31 cellular contexts compared by ENCODE assay signal in the genomic region with DNA sequence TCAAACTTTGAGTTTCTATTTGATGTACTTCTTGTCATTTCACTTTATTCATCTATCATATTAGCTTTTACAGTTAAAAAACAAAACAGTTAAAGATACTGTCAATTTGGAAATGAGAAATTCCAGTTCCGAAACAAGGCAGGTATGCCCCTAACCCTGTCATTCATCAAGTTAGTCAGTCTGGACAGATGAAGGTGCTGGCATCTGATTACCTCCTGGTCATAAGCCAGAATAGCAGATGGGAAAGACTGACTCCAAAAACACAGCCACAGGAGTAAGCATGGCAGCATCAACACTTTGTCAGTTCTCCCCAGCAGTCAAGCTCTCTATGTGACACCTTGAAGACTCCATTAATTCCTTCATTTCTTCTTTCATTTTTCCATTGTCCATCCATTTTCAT. TPM values are rescaled to one million over a fixed set of nuclear protein-coding genes. Genes with fewer than 3 reads are reported as not detected.
DNase-seq lines count a peak whose midpoint lies in the region; TF ChIP-seq lines count a peak whose summit lies in the region.
"Had no signal": no experiment of that assay in that cellular context is flagged by ENCODE, and none has a peak within 500 bp of the region (broad histone marks: within the 10 kb centered on the region; RNA-seq: fewer than 3 reads in every experiment).

No MANE protein-coding gene starts in this region.

- H3K9me3 Mint-ChIP-seq in immature natural killer cell = no peaks in the 10 kb centered on the region
- H3K9me3 Mint-ChIP-seq: activated naive CD4-positive, alpha-beta T cell treated with anti-CD3 and anti-CD28 coated beads, Interleukin-2, amount 50 U/mL, for 24 hours; endodermal cell had no signal

- H3K27ac Mint-ChIP-seq in immature natural killer cell = peak overlapping the region in 1 of 6 donors; percentile 69
- H3K27ac Mint-ChIP-seq: activated CD4-positive, alpha-beta T cell treated with anti-CD3 and anti-CD28 coated beads for 36 hours; activated naive CD4-positive, alpha-beta T cell treated with anti-CD3 and anti-CD28 coated beads, Interleukin-2, amount 50 U/mL, for 24 hours; endodermal cell had no signal

- peaks cover 0 to 8% (median 7%) of the 10 kb centered on the region in 3 donors for H3K36me3 Mint-ChIP-seq in immature natural killer cell

- no peak for TF ChIP-seq CTCF in neutrophil (IDR thresholded peaks at IDR 0.05)

- H3K27ac ChIP-seq in neutrophil = peak overlapping the region; percentile 20
- H3K27ac ChIP-seq: BLaER1, HL-60 had no signal

- DNase-seq in G401 (ENCODE audit: low spot score) (peak; percentile 96), NCI-H69 (lab: John Stamatoyannopoulos, UW) (peak; percentile 68), cerebellar cortex (ENCODE audit: low spot score) (peak; percentile 95), AG20443 (ENCODE audit: low spot score) (no peak), immature natural killer cell (no peak)
- DNase-seq in activated T-cell treated with anti-CD3 and anti-CD28 coated beads, Interleukin-2, amount 50 U/mL, for 1 hour = no peak
- DNase-seq: activated CD4-positive, alpha-beta T cell treated with anti-CD3 and anti-CD28 coated beads for 36 hours; COR-L47; DMS79; endodermal cell; GDM1; HCEC 1CT; islet precursor cell; KG1; MG63; NCI-H1105 treated with DMSO at 0.1 percent for 48 hours; NCI-H774; stimulated activated CD4-positive, alpha-beta T cell treated with anti-CD3 and anti-CD28 coated beads, Interleukin-4, amount 100 ng/mL, for 1 hour; transverse colon had no signal

- H3K27me3 Mint-ChIP-seq in immature natural killer cell (ENCODE audit: low read depth in 3 of 3) = peaks cover 0 to 4% (median 3%) of the 10 kb centered on the region in 3 donors
- H3K27me3 Mint-ChIP-seq: activated CD4-positive, alpha-beta T cell treated with anti-CD3 and anti-CD28 coated beads for 36 hours; activated naive CD4-positive, alpha-beta T cell treated with anti-CD3 and anti-CD28 coated beads, Interleukin-2, amount 50 U/mL, for 24 hours had no signal

- no peaks in the 10 kb centered on the region for H3K9me3 ChIP-seq in neutrophil
- H3K9me3 ChIP-seq: BLaER1, MG63, transverse colon had no signal

- H3K4me1 Mint-ChIP-seq in immature natural killer cell = peaks cover 19 to 24% of the 10 kb centered on the region in 2 donors

- no peak overlapping the region for H3K4me3 Mint-ChIP-seq in immature natural killer cell
- H3K4me3 Mint-ChIP-seq: activated CD4-positive, alpha-beta T cell treated with anti-CD3 and anti-CD28 coated beads for 36 hours; activated naive CD4-positive, alpha-beta T cell treated with anti-CD3 and anti-CD28 coated beads, Interleukin-2, amount 50 U/mL, for 24 hours; endodermal cell had no signal

- H3K4me1 ChIP-seq in neutrophil (ENCODE audit: control insufficient read depth in 1 of 2, insufficient read depth in 1 of 2, low read depth in 1 of 2, low read length in 1 of 2) = peaks cover 19 to 22% of the 10 kb centered on the region in 2 experiments

- no peak overlapping the region for H3K4me3 ChIP-seq in neutrophil (ENCODE audit: low read depth in 1 of 2, low read length in 1 of 2)
- H3K4me3 ChIP-seq: BLaER1, MG63, transverse colon had no signal

- in situ Hi-C loops in G401 (cut with HindIII; ENCODE audit: low sequenced_read_pairs) = no loop called here

- no peaks in the 10 kb centered on the region for H3K27me3 ChIP-seq in neutrophil
- H3K27me3 ChIP-seq: BLaER1, MG63, transverse colon had no signal

- H3K36me3 ChIP-seq in neutrophil = peaks cover 22% of the 10 kb centered on the region
- H3K36me3 ChIP-seq: transverse colon had no signal

RNA-seq across cellular contexts. Expression of gene LRRC51, which starts 4.3 kb away (rescaled TPM):
- 7.1 and 10.8 TPM in 2 replicates for total RNA-seq in G401 (2014; rRNA removed; shearing (Covaris generic))
- polyA plus RNA-seq in immature natural killer cell = 1 to 10 TPM in 2 of 3 donors, not detected in 1; 3.4 to 4.7 TPM

RNA-seq across cellular contexts. Expression of gene NUMA1, which starts 4.6 kb away (rescaled TPM):
- total RNA-seq in G401 (2014; rRNA removed; shearing (Covaris generic)) = 128 and 136 TPM in 2 replicates
- 10 to 100 TPM in 2 of 3 donors, 1 to 10 TPM in 1; 2.7 to 92.5 (median 10.5) TPM for polyA plus RNA-seq in immature natural killer cell

RNA-seq across cellular contexts. Expression of gene LAMTOR1, which starts 18.1 kb away (rescaled TPM):
- total RNA-seq in G401 (2014; rRNA removed; shearing (Covaris generic)) = 185 and 194 TPM in 2 replicates
- polyA plus RNA-seq in immature natural killer cell = 100 to 1,000 TPM; 110 to 181 (median 138) TPM

RNA-seq across cellular contexts. Expression of gene TOMT, which starts 20.8 kb away (rescaled TPM):
- total RNA-seq in G401 (2014; rRNA removed; shearing (Covaris generic)) = not detected in 2 replicates
- polyA plus RNA-seq in immature natural killer cell = not detected
- total RNA-seq: activated CD4-positive, alpha-beta T cell treated with anti-CD3 and anti-CD28 coated beads for 36 hours; bronchial epithelial cell; endodermal cell; esophagus mucosa; fibroblast of villous mesenchyme; myocyte; OCI-LY7; pulmonary artery endothelial cell; transverse colon had no signal
- polyA plus RNA-seq: AG04450, liver had no signal

RNA-seq across cellular contexts. Expression of gene ANAPC15, which starts 27.5 kb away (rescaled TPM):
- total RNA-seq in G401 (2014; rRNA removed; shearing (Covaris generic)) = 19.5 and 28.7 TPM in 2 replicates
- polyA plus RNA-seq in immature natural killer cell = 10 to 100 TPM; 70.9 to 76.7 (median 75.2) TPM

Comparison
In these comparisons a context has a peak if more than half of its experiments do, and no peak if none do; other contexts are left out.
1. DNase-seq: peak in G401 (single experiment), NCI-H69 (single experiment) and cerebellar cortex (single experiment); none in AG20443 (single experiment), immature natural killer cell (0 of 3) and activated T-cell treated with anti-CD3 and anti-CD28 coated beads, Interleukin-2, amount 50 U/mL, for 1 hour (single experiment).